18 cellular contexts compared by ENCODE assay signal in genomic region chr13:33859691-33860303, GRCh38.
"Had no signal": no experiment of that assay in that cellular context is flagged by ENCODE, and none has a peak within 500 bp of the region (broad histone marks: within the 10 kb centered on the region; RNA-seq: fewer than 3 reads in every experiment).

No MANE protein-coding gene starts in this region.

- ATAC-seq: activated CD4-positive, CD25-positive, alpha-beta regulatory T cell treated with anti-CD3 and anti-CD28 coated beads, Interleukin-2, amount 50 U/mL, for 24 hours; body of pancreas; natural killer cell had no signal

- H3K9me3 ChIP-seq: body of pancreas, neutrophil, stomach, testis, upper lobe of left lung had no signal

- H3K27me3 ChIP-seq: body of pancreas, neutrophil, stomach, testis, upper lobe of left lung had no signal

- DNase-seq: activated CD4-positive, alpha-beta T cell treated with anti-CD3 and anti-CD28 coated beads, Interleukin-2, amount 50 U/mL, for 1 hour; activated CD8-positive, alpha-beta memory T cell treated with anti-CD3 and anti-CD28 coated beads for 24 hours; activated naive CD8-positive, alpha-beta T cell treated with anti-CD3 and anti-CD28 coated beads for 36 hours; amygdala; body of pancreas; cortex of kidney; effector CD8-positive, alpha-beta T cell; hippocampal formation; mesendoderm; natural killer cell; stimulated activated CD4-positive, alpha-beta T cell treated with anti-CD3 and anti-CD28 coated beads, Interleukin-12 subunit alpha, Interleukin-12 subunit beta, amount 100 ng/mL, for 4 hours; stimulated activated CD4-positive, alpha-beta T cell treated with anti-CD3 and anti-CD28 coated beads, Interleukin-2, amount 100 ng/mL, for 24 hours; stomach; testis; upper lobe of left lung had no signal

- H3K4me1 ChIP-seq: parathyroid adenoma, stomach, testis, upper lobe of left lung had no signal

- H3K27ac ChIP-seq: body of pancreas, neutrophil, parathyroid adenoma, stomach, testis, upper lobe of left lung had no signal

- H3K4me3 ChIP-seq: body of pancreas, stomach, testis, upper lobe of left lung had no signal

- H3K36me3 ChIP-seq: neutrophil, stomach, upper lobe of left lung had no signal
